In the genomic region with DNA sequence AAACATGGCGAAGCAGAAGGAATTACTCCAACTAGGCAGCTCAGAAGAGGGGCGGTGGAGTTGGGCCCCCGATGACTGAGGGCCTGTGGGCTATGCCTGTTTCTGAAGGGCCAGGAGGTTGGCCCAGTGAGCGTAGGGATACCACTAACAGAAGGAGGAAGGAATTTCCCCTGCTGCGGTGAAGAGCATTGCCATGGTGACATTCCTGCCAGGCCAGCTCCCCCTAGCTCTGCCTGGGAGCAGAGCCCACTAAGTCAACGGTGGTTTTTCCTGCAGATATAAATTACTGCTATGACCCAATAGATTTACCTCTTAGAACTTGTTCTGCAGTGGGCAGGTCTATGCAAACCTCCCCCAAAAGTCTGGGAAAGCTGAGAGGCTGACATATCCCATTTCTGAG, we compare ENCODE assay signal across 27 cellular contexts. TPM values are rescaled to one million over a fixed set of nuclear protein-coding genes. Genes with fewer than 3 reads are reported as not detected.
"Had no signal": no experiment of that assay in that cellular context is flagged by ENCODE, and none has a peak within 500 bp of the region (broad histone marks: within the 10 kb centered on the region; RNA-seq: fewer than 3 reads in every experiment).

No MANE protein-coding gene starts in this region.

- ATAC-seq: activated T-helper 17 cell treated with anti-CD3 and anti-CD28 coated beads, Interleukin-2, amount 50 U/mL, for 72 hours had no signal

- H3K4me1 ChIP-seq: SJSA1 had no signal

- H3K27me3 ChIP-seq: SJSA1 had no signal

- DNase-seq: activated CD4-positive, alpha-beta memory T cell treated with anti-CD3 and anti-CD28 coated beads for 36 hours; activated CD4-positive, alpha-beta T cell treated with anti-CD3 and anti-CD28 coated beads, Interleukin-2, amount 10 ng/mL, durations not matched to agents 7 days and 5 days; activated CD4-positive, CD25-positive, alpha-beta regulatory T cell; activated CD8-positive, alpha-beta memory T cell treated with anti-CD3 and anti-CD28 coated beads for 24 hours; activated gamma-delta T cell; activated naive CD4-positive, alpha-beta T cell treated with anti-CD3 and anti-CD28 coated beads, Interleukin-2, amount 10 ng/mL, durations not matched to agents 7 days and 5 days; activated naive CD8-positive, alpha-beta T cell treated with anti-CD3 and anti-CD28 coated beads for 36 hours; activated T-cell treated with anti-CD3 and anti-CD28 coated beads, Interleukin-2, amount 50 U/mL, for 48 hours; anterior cingulate cortex; KG1; NCI-H1092; NCI-H1417; NCI-H1930; NCI-H2107; NCI-H2171 treated with DMSO at 0.1 percent for 48 hours; NCI-H226; NCI-H526; NCI-H82; RPMI8226; SHP77 had no signal

- H3K9me3 ChIP-seq: SJSA1 had no signal

- H3K27ac ChIP-seq: SJSA1 had no signal

- H3K4me3 ChIP-seq: SJSA1 had no signal

- H3K36me3 ChIP-seq: SJSA1 had no signal

RNA-seq across cellular contexts. Expression of a gene that starts 28.9 kb away (rescaled TPM):
- total RNA-seq: activated CD4-positive, alpha-beta memory T cell treated with anti-CD3 and anti-CD28 coated beads for 36 hours; activated CD4-positive, alpha-beta T cell treated with anti-CD3 and anti-CD28 coated beads, Interleukin-2, amount 10 ng/mL, durations not matched to agents 7 days and 5 days; activated naive CD8-positive, alpha-beta T cell treated with anti-CD3 and anti-CD28 coated beads for 36 hours; activated T-helper 17 cell treated with anti-CD3 and anti-CD28 coated beads, Interleukin-2, amount 50 U/mL, for 72 hours; cardiac septum; LHCN-M2; M059J; OCI-LY7 had no signal
- polyA plus RNA-seq: adipose tissue had no signal
